In genomic region chr2:161555826-161556225, GRCh38 we compare ENCODE assay signal across 28 cellular contexts.
DNase-seq lines count a peak whose midpoint lies in the region; ATAC-seq, FAIRE-seq and TF ChIP-seq lines count a peak whose summit lies in the region.
"Had no signal": no experiment of that assay in that cellular context is flagged by ENCODE, and none has a peak within 500 bp of the region (broad histone marks: within the 10 kb centered on the region; RNA-seq: fewer than 3 reads in every experiment).

No MANE protein-coding gene starts in this region.

- H3K79me1 ChIP-seq in H1 (ENCODE audit: low read depth, low read length) = no peaks in the 10 kb centered on the region

- CTCF ChIA-PET in H1 (lab: Charles Lee; ENCODE audit: partially characterized antibody) = interaction anchor here (1.6 to 4.2 kb wide), 3 partner anchors 13 to 196 kb away, joined by 3 to 15 read pairs (median 4); no protein-coding TSS in a partner anchor

- H3K79me2 ChIP-seq in GM23338 (replicated peaks; ENCODE audit: insufficient read depth) (no peaks in the 10 kb centered on the region), Karpas-422 (ENCODE audit: low read length) (no peaks in the 10 kb centered on the region), H1 (ENCODE audit: control insufficient read depth in 1 of 2, insufficient read depth in 2 of 2, low read length in 2 of 2) (no peaks in the 10 kb centered on the region)

- no peaks in the 10 kb centered on the region for H3K9me2 ChIP-seq in GM23338 (ENCODE audit: insufficient read depth)
- H3K9me2 ChIP-seq in Karpas-422 (replicated peaks; ENCODE audit: insufficient read depth, low read length) = no peaks in the 10 kb centered on the region

- no peaks in the 10 kb centered on the region for H3K36me3 Mint-ChIP-seq in GM23338 (ENCODE audit: low read depth)
- H3K36me3 Mint-ChIP-seq in natural killer cell treated with Interleukin-12 subunit alpha and Interleukin-12 subunit beta and Interleukin-15 and Interleukin-18, amount 100 ng/mL, for 72 hours = no peaks in the 10 kb centered on the region
- H3K36me3 Mint-ChIP-seq: CD8-positive, alpha-beta T cell had no signal

- H3K9me3 ChIP-seq in Karpas-422 (ENCODE audit: low read length) (no peaks in the 10 kb centered on the region), H1 (ENCODE audit: insufficient read depth in 2 of 2, low read depth in 1 of 2, low read length in 1 of 2) (no peaks in the 10 kb centered on the region)
- H3K9me3 ChIP-seq: A549, Caco-2 had no signal

- ATAC-seq in GM23338 = no peak
- no peak for ATAC-seq in natural killer cell treated with Interleukin-12 subunit alpha and Interleukin-12 subunit beta and Interleukin-15 and Interleukin-18, amount 100 ng/mL, for 72 hours
- ATAC-seq: A549; CD8-positive, alpha-beta T cell; GM12878 had no signal

- H3K4me3 Mint-ChIP-seq in GM23338 = no peak overlapping the region
- H3K4me3 Mint-ChIP-seq in natural killer cell treated with Interleukin-12 subunit alpha and Interleukin-12 subunit beta and Interleukin-15 and Interleukin-18, amount 100 ng/mL, for 72 hours = no peak overlapping the region
- H3K4me3 Mint-ChIP-seq: B cell; CD4-positive, alpha-beta T cell; CD8-positive, alpha-beta T cell had no signal

- TF ChIP-seq EP300 in H1 (IDR thresholded peaks at IDR 0.05; ENCODE audit: borderline replicate concordance in 1 of 2, low read depth in 2 of 2, low read length in 2 of 2) = no peak

- H4K91ac ChIP-seq in H1 (replicated peaks; ENCODE audit: insufficient read length, low read length) = no peak overlapping the region

- no peak overlapping the region for H2BK5ac ChIP-seq in H1 (ENCODE audit: low read depth, low read length)

- H4K5ac ChIP-seq in H1 (ENCODE audit: insufficient read length, low read depth, low read length) = no peak overlapping the region

- WGBS in H1 (ENCODE audit: extremely low coverage in 1 of 2, insufficient coverage in 1 of 2, insufficient read length in 1 of 2, insufficient replicate concordance in 2 of 2, low coverage in 1 of 2, low lambda C conversion rate in 2 of 2, missing lambda C conversion rate in 1 of 2), 2 experiments = 89% methylated on average over 3 of the region's 3 CpGs; no CpG with 5 or more reads in 1 of the 2 experiments

- H3K56ac ChIP-seq in H1 (replicated peaks; ENCODE audit: insufficient read length, low read depth, low read length) = no peak overlapping the region

- peak overlapping the region; percentile 16; the same call in 1 of the 2 replicates for H2AFZ ChIP-seq in GM23338
- 0 out of 2 replicates have a peak overlapping the region, but pooled peaks have one; percentile 29 for H2AFZ ChIP-seq in Karpas-422 (ENCODE audit: low read length)
- peak overlapping the region; percentile 6; the same call in 1 of the 2 replicates for H2AFZ ChIP-seq in H1 (ENCODE audit: low read length)

- no peak for TF ChIP-seq CTCF in GM23338 (conservative IDR thresholded peaks at IDR 0.05; ENCODE audit: low read depth in 2 of 2)
- TF ChIP-seq CTCF in H1 (IDR thresholded peaks at IDR 0.05; ENCODE audit: control extremely low read depth in 1 of 3, insufficient read depth in 1 of 3, low read depth in 1 of 3, low read length in 3 of 3) = no peak
- no peak for TF ChIP-seq CTCF in D721Med (IDR thresholded peaks at IDR 0.05; ENCODE audit: insufficient read depth, missing control alignments)

- H3K27me3 Mint-ChIP-seq in GM23338 (ENCODE audit: insufficient read depth, low read depth, poor library complexity) = peaks cover 2% of the 10 kb centered on the region
- peaks cover 10 to 13% of the 10 kb centered on the region in 2 donors for H3K27me3 Mint-ChIP-seq in natural killer cell treated with Interleukin-12 subunit alpha and Interleukin-12 subunit beta and Interleukin-15 and Interleukin-18, amount 100 ng/mL, for 72 hours
- H3K27me3 Mint-ChIP-seq: B cell had no signal

- H3K27me3 ChIP-seq in GM23338 (ENCODE audit: insufficient read depth) (no peaks in the 10 kb centered on the region), Karpas-422 (ENCODE audit: low read length) (no peaks in the 10 kb centered on the region; the same call in 1 of the 2 replicates), H1 (replicated peaks in 1 of 4; ENCODE audit: control insufficient read depth in 3 of 4, extremely low read depth in 1 of 4, insufficient read depth in 3 of 4, low read length in 3 of 4) (no peaks in the 10 kb centered on the region)
- H3K27me3 ChIP-seq: BLaER1 treated with 17β-estradiol and CSF1 and Interleukin-3, amounts not matched to agents 10 nM and 100 nM had no signal

- no peak for TF ChIP-seq RAD21 in H1 (IDR thresholded peaks at IDR 0.05 in 1 of 2, conservative IDR thresholded peaks at IDR 0.05 in 1 of 2; ENCODE audit: low read depth in 2 of 2, low read length in 2 of 2)

- no peak overlapping the region for H2BK20ac ChIP-seq in H1 (ENCODE audit: low read length)

- H3K23me2 ChIP-seq in H1 (ENCODE audit: low read depth, low read length) = no peaks in the 10 kb centered on the region

- no peak overlapping the region for H4K8ac ChIP-seq in H1 (ENCODE audit: extremely low read depth, insufficient read depth, low read length)

- H2BK120ac ChIP-seq in H1 (replicated peaks; ENCODE audit: low read depth, low read length) = no peak overlapping the region

- H3K4me1 ChIP-seq in GM23338 (ENCODE audit: insufficient read depth) = no peaks in the 10 kb centered on the region
- no peaks in the 10 kb centered on the region for H3K4me1 ChIP-seq in Karpas-422 (ENCODE audit: low read length)
- no peaks in the 10 kb centered on the region for H3K4me1 ChIP-seq in H1 (replicated peaks in 1 of 4; ENCODE audit: control insufficient read depth in 3 of 4, insufficient read depth in 4 of 4, low read length in 3 of 4)
- H3K4me1 ChIP-seq: A549; BLaER1 treated with 17β-estradiol and CSF1 and Interleukin-3, amounts not matched to agents 10 nM and 100 nM; Caco-2 had no signal

- H3K4me2 ChIP-seq in GM23338 (no peak overlapping the region), Karpas-422 (ENCODE audit: low read depth, low read length, poor library complexity, severe bottlenecking) (no peak overlapping the region), H1 (ENCODE audit: insufficient read depth in 1 of 2, low read depth in 2 of 2, low read length in 2 of 2) (no peak overlapping the region)
- H3K4me2 ChIP-seq: A549; BLaER1 treated with 17β-estradiol and CSF1 and Interleukin-3, amounts not matched to agents 10 nM and 100 nM had no signal

- POLR2A ChIA-PET in H1 (lab: Charles Lee; ENCODE audit: partially characterized antibody) = no interaction called here

- no peak overlapping the region for H3K4ac ChIP-seq in H1 (replicated peaks; ENCODE audit: insufficient read length, low read depth, low read length)

- H4K20me1 ChIP-seq in GM23338 (replicated peaks; ENCODE audit: insufficient read depth) = no peaks in the 10 kb centered on the region
- H4K20me1 ChIP-seq in Karpas-422 (ENCODE audit: insufficient read depth, low read depth, low read length) = no peaks in the 10 kb centered on the region
- H4K20me1 ChIP-seq in H1 (replicated peaks in 1 of 2; ENCODE audit: control insufficient read depth in 1 of 2, insufficient read depth in 2 of 2, low read length in 2 of 2) = no peaks in the 10 kb centered on the region
- H4K20me1 ChIP-seq: BLaER1 treated with 17β-estradiol and CSF1 and Interleukin-3, amounts not matched to agents 10 nM and 100 nM had no signal

- no peak overlapping the region for H2BK15ac ChIP-seq in H1 (ENCODE audit: low read length)

- DNase-seq in GM23338 (ENCODE audit: low spot score) = no peak
- no peak for DNase-seq in Karpas-422
- peak; percentile 6 for DNase-seq in amniotic epithelial cell (ENCODE audit: low read depth)
- DNase-seq in H1 (ENCODE audit: low read depth in 1 of 2, low spot score in 2 of 2) = no peak
- DNase-seq in D721Med (ENCODE audit: insufficient read length, low spot score) = no peak
- DNase-seq in putamen (ENCODE audit: low spot score) = no peak
- DNase-seq in NCI-H748 treated with DMSO at 0.1 percent for 48 hours (lab: John Stamatoyannopoulos, UW) = no peak
- DNase-seq in natural killer cell treated with Interleukin-12 subunit alpha and Interleukin-12 subunit beta and Interleukin-15 and Interleukin-18, amount 100 ng/mL, for 72 hours (ENCODE audit: low spot score) = no peak
- DNase-seq: AML-193; Caco-2; Calu3; CD4-positive, alpha-beta T cell; CD8-positive, alpha-beta T cell; DMS 273 treated with DMSO at 0.1 percent for 48 hours; DMS153; DMS53; DMS79; DND-41; EL; GDM1 had no signal

- H3K9ac ChIP-seq in Karpas-422 (ENCODE audit: low read length) (no peak overlapping the region), H1 (replicated peaks in 1 of 4; ENCODE audit: extremely low read depth in 1 of 4, low read depth in 3 of 4, low read length in 3 of 4) (no peak overlapping the region)
- H3K9ac ChIP-seq: BLaER1 treated with 17β-estradiol and CSF1 and Interleukin-3, amounts not matched to agents 10 nM and 100 nM had no signal

- H3K27ac Mint-ChIP-seq in GM23338 = no peak overlapping the region
- H3K27ac Mint-ChIP-seq in natural killer cell treated with Interleukin-12 subunit alpha and Interleukin-12 subunit beta and Interleukin-15 and Interleukin-18, amount 100 ng/mL, for 72 hours = no peak overlapping the region
- H3K27ac Mint-ChIP-seq: B cell; CD4-positive, alpha-beta T cell; CD8-positive, alpha-beta T cell had no signal

- H2AK5ac ChIP-seq in H1 (ENCODE audit: low read depth, low read length) = no peak overlapping the region

- no peak overlapping the region for H3K23ac ChIP-seq in H1 (ENCODE audit: insufficient read length)

- H3K4me3 ChIP-seq in GM23338 (no peak overlapping the region), Karpas-422 (ENCODE audit: low read length) (no peak overlapping the region), H1 (ENCODE audit: extremely low read depth in 1 of 4, insufficient read depth in 2 of 4, low read depth in 3 of 4, low read length in 4 of 4) (no peak overlapping the region)
- H3K4me3 ChIP-seq: A549; BLaER1 treated with 17β-estradiol and CSF1 and Interleukin-3, amounts not matched to agents 10 nM and 100 nM; GM12878 had no signal

- no peaks in the 10 kb centered on the region for H3F3A ChIP-seq in GM23338 (replicated peaks; ENCODE audit: low read depth)

- FAIRE-seq in H1 (lab: Jason Lieb, UNC) = no peak
- no peak for FAIRE-seq in D721Med (lab: Jason Lieb, UNC)
- FAIRE-seq: A549, GM12878, GM12892, GM18507 had no signal

- no peak for TF ChIP-seq POLR2A in H1 (IDR thresholded peaks at IDR 0.05; ENCODE audit: control extremely low read depth in 1 of 2, low read depth in 2 of 2, low read length in 2 of 2)

- H3K14ac ChIP-seq in H1 (ENCODE audit: insufficient read length) = no peak overlapping the region

- H3K27ac ChIP-seq in GM23338 (ENCODE audit: low read depth) = no peak overlapping the region
- no peak overlapping the region for H3K27ac ChIP-seq in Karpas-422 (ENCODE audit: low read length)
- H3K27ac ChIP-seq in H1 (ENCODE audit: low read depth, low read length) = no peak overlapping the region
- H3K27ac ChIP-seq: 22Rv1; A549; BLaER1 treated with 17β-estradiol and CSF1 and Interleukin-3, amounts not matched to agents 10 nM and 100 nM; C4-2B had no signal

- H3K18ac ChIP-seq in H1 (ENCODE audit: extremely low read depth, low read length) = no peak overlapping the region

- no peaks in the 10 kb centered on the region for H3K36me3 ChIP-seq in GM23338 (ENCODE audit: insufficient read depth)
- H3K36me3 ChIP-seq in Karpas-422 (ENCODE audit: insufficient read depth, low read length) = no peaks in the 10 kb centered on the region
- H3K36me3 ChIP-seq in H1 (ENCODE audit: control insufficient read depth in 2 of 4, insufficient read depth in 4 of 4, low read length in 3 of 4) = no peaks in the 10 kb centered on the region
- H3K36me3 ChIP-seq: BLaER1 treated with 17β-estradiol and CSF1 and Interleukin-3, amounts not matched to agents 10 nM and 100 nM had no signal

- H2BK12ac ChIP-seq in H1 (ENCODE audit: low read depth, low read length) = no peak overlapping the region

- 0 out of 3 replicates have a peak, but pooled peaks cover under 1% of the 10 kb centered on the region for H3K9me3 Mint-ChIP-seq in GM23338
- H3K9me3 Mint-ChIP-seq in natural killer cell treated with Interleukin-12 subunit alpha and Interleukin-12 subunit beta and Interleukin-15 and Interleukin-18, amount 100 ng/mL, for 72 hours = no peaks in the 10 kb centered on the region
- H3K9me3 Mint-ChIP-seq: CD4-positive, alpha-beta T cell; CD8-positive, alpha-beta T cell had no signal

- peaks cover 7% of the 10 kb centered on the region; the same call in 2 of the 3 replicates for H3K4me1 Mint-ChIP-seq in GM23338
- no peaks in the 10 kb centered on the region for H3K4me1 Mint-ChIP-seq in natural killer cell treated with Interleukin-12 subunit alpha and Interleukin-12 subunit beta and Interleukin-15 and Interleukin-18, amount 100 ng/mL, for 72 hours (ENCODE audit: low read depth in 2 of 2)
- H3K4me1 Mint-ChIP-seq: B cell had no signal
